ENCODE assay signal across 10 cellular contexts in genomic region chr2:111961663-111962062, GRCh38.
"Had no signal": no experiment of that assay in that cellular context is flagged by ENCODE, and none has a peak within 500 bp of the region (broad histone marks: within the 10 kb centered on the region; RNA-seq: fewer than 3 reads in every experiment).

No MANE protein-coding gene starts in this region.

- H3K4me3 ChIP-seq: GM23248, GM23338 had no signal

- H3K4me2 ChIP-seq: GM23338 had no signal

- H3K27ac Mint-ChIP-seq: GM23338, H9, HFFc6 had no signal

- H2AFZ ChIP-seq: GM23248, GM23338 had no signal

- H3K9ac ChIP-seq: GM23248 had no signal

- H3K27ac ChIP-seq: GM23248 had no signal

- ATAC-seq: GM23338, HCT116 had no signal

- H3K4me3 Mint-ChIP-seq: GM23338, H9, HFFc6 had no signal

- H3K9me3 Mint-ChIP-seq: GM23338, H9, HFFc6 had no signal

- FAIRE-seq: H1, H54 had no signal

- DNase-seq: GM23248, GOT3, H7, H9, HCEC 1CT, HFFc6 had no signal
